ENCODE assay signal across 34 cellular contexts in genomic region chr15:43042885-43043284, GRCh38.
"Had no signal": no experiment of that assay in that cellular context is flagged by ENCODE, and none has a peak within 500 bp of the region (broad histone marks: within the 10 kb centered on the region; RNA-seq: fewer than 3 reads in every experiment).

No MANE protein-coding gene starts in this region.

- ATAC-seq: activated naive CD4-positive, alpha-beta T cell treated with anti-CD3 and anti-CD28 coated beads, Interleukin-2, amount 50 U/mL, for 72 hours; activated naive CD8-positive, alpha-beta T cell treated with anti-CD3 and anti-CD28 coated beads, Interleukin-2, amount 50 U/mL, for 24 hours; activated T-cell treated with anti-CD3 and anti-CD28 coated beads, Interleukin-2, amount 50 U/mL, for 4 hours; activated T-cell treated with anti-CD3 and anti-CD28 coated beads, Interleukin-2, amount 50 U/mL, for 72 hours; activated T-helper 17 cell treated with anti-CD3 and anti-CD28 coated beads, Interleukin-2, amount 50 U/mL, for 72 hours; body of pancreas had no signal

- H3K4me3 ChIP-seq: adrenal gland, ascending aorta, body of pancreas, breast epithelium had no signal

- FAIRE-seq: astrocyte, bronchial epithelial cell had no signal

- H3K27me3 ChIP-seq: adrenal gland, ascending aorta, body of pancreas, brain microvascular endothelial cell, breast epithelium had no signal

- H3K36me3 ChIP-seq: breast epithelium had no signal

- H3K27ac ChIP-seq: adrenal gland, ascending aorta, body of pancreas, brain microvascular endothelial cell, breast epithelium had no signal

- H3K9me3 ChIP-seq: adrenal gland, body of pancreas, breast epithelium had no signal

- H3K4me1 ChIP-seq: adrenal gland, ascending aorta, body of pancreas, breast epithelium had no signal

- DNase-seq: activated effector memory CD4-positive, alpha-beta T cell treated with anti-CD3 and anti-CD28 coated beads, Interleukin-2, amount 50 U/mL, for 16 hours; activated effector memory CD4-positive, alpha-beta T cell treated with Interleukin-2 at 50 U/mL for 16 hours; activated gamma-delta T cell; activated gamma-delta T cell treated with Interleukin-2 at 50 U/mL for 16 hours; activated naive CD4-positive, alpha-beta T cell; activated naive CD4-positive, alpha-beta T cell treated with anti-CD3 and anti-CD28 coated beads for 36 hours; activated naive CD4-positive, alpha-beta T cell treated with anti-CD3 and anti-CD28 coated beads, Interleukin-2, amount 10 ng/mL, durations not matched to agents 7 days and 5 days; activated naive CD4-positive, alpha-beta T cell treated with anti-CD3 and anti-CD28 coated beads, Interleukin-2, amount 50 U/mL, for 16 hours; activated naive CD4-positive, alpha-beta T cell treated with Interleukin-2 at 50 U/mL for 16 hours; activated naive CD8-positive, alpha-beta T cell treated with anti-CD3 and anti-CD28 coated beads for 36 hours; activated naive CD8-positive, alpha-beta T cell treated with anti-CD3 and anti-CD28 coated beads, Interleukin-2, amount 10 ng/mL, durations not matched to agents 7 days and 5 days; activated naive CD8-positive, alpha-beta T cell treated with anti-CD3 and anti-CD28 coated beads, Interleukin-2, amount 50 U/mL, for 24 hours; activated T-cell treated with anti-CD3 and anti-CD28 coated beads for 4 hours; activated T-cell treated with anti-CD3 and anti-CD28 coated beads, Interleukin-2, amount 50 U/mL, for 1 hour; activated T-cell treated with anti-CD3 and anti-CD28 coated beads, Interleukin-2, amount 50 U/mL, for 24 hours; activated T-cell treated with anti-CD3 and anti-CD28 coated beads, Interleukin-2, amount 50 U/mL, for 4 hours; activated T-cell treated with anti-CD3 and anti-CD28 coated beads, Interleukin-2, amount 50 U/mL, for 48 hours; activated T-cell treated with anti-CD3 and anti-CD28 coated beads, Interleukin-2, amount 50 U/mL, for 72 hours; adrenal gland; amniotic stem cell; amygdala; anterior cingulate cortex; aorta; body of pancreas; brain microvascular endothelial cell; caudate nucleus; central memory CD4-positive, alpha-beta T cell; cerebellar nuclear complex had no signal
